ENCODE assay signal across 1 cellular context in genomic region chr3:10288575-10288960, GRCh38.
TF ChIP-seq lines count a peak whose summit lies in the region.

No MANE protein-coding gene starts in this region.

TF ChIP-seq in K562, 482 proteins besides CTCF, POLR2A, EP300 and RAD21:
- TF ChIP-seq MIER1 (IDR thresholded peaks at IDR 0.05; ENCODE audit: low read depth) = no peak
- TF ChIP-seq ETV1 (tag; conservative IDR thresholded peaks at IDR 0.05; ENCODE audit: low read depth) = no peak
- no peak for TF ChIP-seq ZNF717 (CRISPR knock-in tag; IDR thresholded peaks at IDR 0.05)
- no peak for TF ChIP-seq THAP7 (CRISPR knock-in tag; IDR thresholded peaks at IDR 0.05)
- TF ChIP-seq SMAD3 (CRISPR knock-in tag; conservative IDR thresholded peaks at IDR 0.05) = no peak
- no peak for TF ChIP-seq ATF2 (CRISPR knock-in tag; IDR thresholded peaks at IDR 0.05)
- TF ChIP-seq SRSF9 (IDR thresholded peaks at IDR 0.05; ENCODE audit: borderline replicate concordance, low read depth, low read length) = no peak
- no peak for TF ChIP-seq ZNF263 (CRISPR knock-in tag; IDR thresholded peaks at IDR 0.05; ENCODE audit: borderline replicate concordance)
- TF ChIP-seq ZBTB17 (CRISPR knock-in tag; IDR thresholded peaks at IDR 0.05) = no peak
- TF ChIP-seq ZNF431 (CRISPR knock-in tag; IDR thresholded peaks at IDR 0.05) = no peak
- TF ChIP-seq ARID3B (CRISPR knock-in tag; IDR thresholded peaks at IDR 0.05; ENCODE audit: borderline replicate concordance) = no peak
- no peak for TF ChIP-seq CTCFL (IDR thresholded peaks at IDR 0.05; ENCODE audit: borderline replicate concordance, insufficient read depth, low read depth, low read length, poor library complexity, severe bottlenecking)
- TF ChIP-seq ZNF280A (IDR thresholded peaks at IDR 0.05; ENCODE audit: low read depth, partially characterized antibody) = no peak
- TF ChIP-seq ESRRA (IDR thresholded peaks at IDR 0.05; ENCODE audit: borderline replicate concordance, low read depth) = no peak
- no peak for TF ChIP-seq HCFC1 (IDR thresholded peaks at IDR 0.05; ENCODE audit: low read depth, low read length)
- no peak for TF ChIP-seq RREB1 (CRISPR knock-in tag; IDR thresholded peaks at IDR 0.05)
- no peak for TF ChIP-seq ZBTB11 (CRISPR knock-in tag; IDR thresholded peaks at IDR 0.05)
- no peak for TF ChIP-seq HSF4 (CRISPR knock-in tag; IDR thresholded peaks at IDR 0.05; ENCODE audit: borderline replicate concordance)
- no peak for TF ChIP-seq ZNF124 (CRISPR knock-in tag; IDR thresholded peaks at IDR 0.05)
- TF ChIP-seq CEBPB (tag; IDR thresholded peaks at IDR 0.05) = no peak
TF ChIP-seq in K562: peak in this region for 0.
